ENCODE assay signal across 8 cellular contexts in genomic region chr13:25574437-25575426, GRCh38.
DNase-seq lines count a peak whose midpoint lies in the region; ATAC-seq and TF ChIP-seq lines count a peak whose summit lies in the region.

No MANE protein-coding gene starts in this region.

- in situ Hi-C loops in transverse colon (cut with MboI; ENCODE audit: low pct_ligation_motif_present in 1 of 4, low pct_unique_long_range_greater_than_20kb in 1 of 4, low sequenced_read_pairs in 3 of 4) = loop anchor here (5.0 to 10.0 kb wide), 2 partner anchors 488 to 490 kb away; no protein-coding TSS in a partner anchor

- TF ChIP-seq EP300 in ovary (IDR thresholded peaks at IDR 0.05) (no peak), transverse colon (IDR thresholded peaks at IDR 0.05; ENCODE audit: low read depth) (no peak)

- no peaks in the 10 kb centered on the region for H3K27me3 ChIP-seq in CD8-positive, alpha-beta memory T cell (ENCODE audit: insufficient read depth, low read length, poor library complexity, severe bottlenecking)
- no peaks in the 10 kb centered on the region for H3K27me3 ChIP-seq in ovary
- no peaks in the 10 kb centered on the region for H3K27me3 ChIP-seq in transverse colon

- CTCF ChIA-PET in CD8-positive, alpha-beta memory T cell (lab: Charles Lee) = interaction anchor here (0.7 to 1.4 kb wide), 7 partner anchors 166 to 507 kb away, joined by 3 to 4 read pairs (median 3); no protein-coding TSS in a partner anchor

- no peak overlapping the region for H3K4me3 Mint-ChIP-seq in CD8-positive, alpha-beta memory T cell

- H3K36me3 ChIP-seq in CD8-positive, alpha-beta memory T cell (ENCODE audit: insufficient read depth, low read length) = no peaks in the 10 kb centered on the region
- H3K36me3 ChIP-seq in ovary (no peaks in the 10 kb centered on the region), transverse colon (no peaks in the 10 kb centered on the region)

- TF ChIP-seq POLR2A in ovary (IDR thresholded peaks at IDR 0.05) = no peak
- no peak for TF ChIP-seq POLR2A in transverse colon (IDR thresholded peaks at IDR 0.05)

- no peaks in the 10 kb centered on the region for H3K9me3 Mint-ChIP-seq in CD8-positive, alpha-beta memory T cell

- peaks cover 13 to 45% of the 10 kb centered on the region in 2 donors for H3K27me3 Mint-ChIP-seq in CD8-positive, alpha-beta memory T cell

- H3K27ac ChIP-seq in CD8-positive, alpha-beta memory T cell (ENCODE audit: low read depth, low read length) = no peak overlapping the region
- H3K27ac ChIP-seq in ovary (no peak overlapping the region), transverse colon (no peak overlapping the region)

- H3K36me3 Mint-ChIP-seq in CD8-positive, alpha-beta memory T cell = peaks cover 0 to 2% (median 0%) of the 10 kb centered on the region in 3 donors

- peak; percentile 71 for ATAC-seq in GM21528 (IDR thresholded peaks at IDR 0.05; ENCODE audit: low FRiP score, unreplicated experiment)

- POLR2A ChIA-PET in CD8-positive, alpha-beta memory T cell (lab: Charles Lee) = no interaction called here

- 28 to 34% (median 28%) methylated on average over 8 of the region's 8 CpGs for WGBS in ovary, 3 donors
- 23 to 24% methylated on average over 6 to 8 of the region's 8 CpGs for WGBS in transverse colon (ENCODE audit: low coverage in 1 of 2), 2 donors

- no peaks in the 10 kb centered on the region for H3K4me1 ChIP-seq in CD8-positive, alpha-beta memory T cell (ENCODE audit: insufficient read depth, low read length)
- H3K4me1 ChIP-seq in ovary (ENCODE audit: insufficient read depth) = no peaks in the 10 kb centered on the region
- H3K4me1 ChIP-seq in transverse colon = no peaks in the 10 kb centered on the region

- no peaks in the 10 kb centered on the region for H3K4me1 Mint-ChIP-seq in CD8-positive, alpha-beta memory T cell

- no peak overlapping the region for H3K27ac Mint-ChIP-seq in CD8-positive, alpha-beta memory T cell

- no peak overlapping the region for H3K4me3 ChIP-seq in CD8-positive, alpha-beta memory T cell (ENCODE audit: low read length)
- H3K4me3 ChIP-seq in ovary = no peak overlapping the region
- no peak overlapping the region for H3K4me3 ChIP-seq in transverse colon

- peak; percentile 27 to 69 (median 42) for DNase-seq in CD8-positive, alpha-beta memory T cell
- DNase-seq in NAMALWA (ENCODE audit: low spot score) (peak; percentile 89), SIG-M5 (lab: John Stamatoyannopoulos, UW) (peak; percentile 8), foreskin melanocyte (peak; percentile 70), ovary (peak in 4 of 5 donors; percentile 31 to 53 (median 44)), transverse colon (peak; percentile 79)
- DNase-seq in activated effector memory CD4-positive, alpha-beta T cell treated with Interleukin-2 at 50 U/mL for 16 hours = peak; percentile 44

- TF ChIP-seq CTCF in ovary (IDR thresholded peaks at IDR 0.05) = peak in 1 of 3 donors; percentile 34
- peak; percentile 68 to 75 (median 74) for TF ChIP-seq CTCF in transverse colon (IDR thresholded peaks at IDR 0.05)

- no peaks in the 10 kb centered on the region for H3K9me3 ChIP-seq in CD8-positive, alpha-beta memory T cell (ENCODE audit: low read length)
- no peaks in the 10 kb centered on the region for H3K9me3 ChIP-seq in ovary
- H3K9me3 ChIP-seq in transverse colon = no peaks in the 10 kb centered on the region

- intact Hi-C loops in ovary (cut with DNase I) = loop anchor here in 2 of 4 donors (10.0 kb wide), 2 partner anchors 490 to 500 kb away; no protein-coding TSS in a partner anchor
- intact Hi-C loops in transverse colon (cut with DNase I; ENCODE audit: low total_unique reads) = loop anchor here (5.0 kb wide), 1 partner anchor 498 kb away; no protein-coding TSS in a partner anchor

Comparison
In these comparisons a context has a peak if more than half of its experiments do, and no peak if none do; other contexts are left out.
1. DNase-seq: peak in every context shown above with its lines; median percentile 89 in NAMALWA; 79 in transverse colon; 70 in foreskin melanocyte; 44 in ovary; 44 in activated effector memory CD4-positive, alpha-beta T cell treated with Interleukin-2 at 50 U/mL for 16 hours; 42 in CD8-positive, alpha-beta memory T cell; 8 in SIG-M5.